Comparison of ENCODE assay signal across 8 cellular contexts in genomic region chr10:31490858-31491504, GRCh38.
DNase-seq lines count a peak whose midpoint lies in the region; ATAC-seq, FAIRE-seq and TF ChIP-seq lines count a peak whose summit lies in the region.

No MANE protein-coding gene starts in this region.

- no peaks in the 10 kb centered on the region for H3K36me3 ChIP-seq in CD4-positive, alpha-beta memory T cell (ENCODE audit: insufficient read depth, low read length)
- no peaks in the 10 kb centered on the region for H3K36me3 ChIP-seq in OCI-LY7 (ENCODE audit: insufficient read depth, low read length)
- H3K36me3 ChIP-seq in endothelial cell of umbilical vein (ENCODE audit: control insufficient read depth in 2 of 2, extremely low read depth in 1 of 2, insufficient read depth in 2 of 2, low read length in 2 of 2), result peaks cover 0 to 5% of the 10 kb centered on the region in 2 experiments

- H3K9me2 ChIP-seq in OCI-LY7 (ENCODE audit: insufficient read depth, low read length), result no peaks in the 10 kb centered on the region

- no peak overlapping the region for H3K9ac ChIP-seq in endothelial cell of umbilical vein (replicated peaks; ENCODE audit: extremely low read depth, insufficient read depth, low read length)

- peaks cover 0 to 27% (median 3%) of the 10 kb centered on the region in 8 donors for H3K9me3 Mint-ChIP-seq in CD4-positive, alpha-beta memory T cell
- H3K9me3 Mint-ChIP-seq in nephron, result peaks cover 35% of the 10 kb centered on the region

- no TSS peak for BruUV-seq in OCI-LY7 (replicated peaks; lab: Mats Ljungman, UMichigan)
- BruUV-seq in endothelial cell of umbilical vein (replicated peaks; lab: Mats Ljungman, UMichigan), result no TSS peak

- FAIRE-seq in endothelial cell of umbilical vein (lab: Jason Lieb, UNC), result peak; percentile 86

- H2AFZ ChIP-seq in OCI-LY7 (ENCODE audit: low read length) (no peak overlapping the region), endothelial cell of umbilical vein (ENCODE audit: low read depth, low read length) (no peak overlapping the region)

- TF ChIP-seq POLR2A in endothelial cell of umbilical vein (IDR thresholded peaks at IDR 0.05; ENCODE audit: low read depth, low read length), result no peak

- H3K79me2 ChIP-seq in OCI-LY7 (ENCODE audit: insufficient read depth, low read depth, low read length) (peaks cover 4% of the 10 kb centered on the region; the same call in 1 of the 2 replicates), endothelial cell of umbilical vein (ENCODE audit: control insufficient read depth, insufficient read depth, low read length) (peaks cover 66% of the 10 kb centered on the region)

- H3K4me3 ChIP-seq in CD4-positive, alpha-beta memory T cell (ENCODE audit: low read length in 2 of 2), result no peak overlapping the region
- H3K4me3 ChIP-seq in OCI-LY7 (ENCODE audit: low read depth, low read length, poor library complexity, severe bottlenecking) (no peak overlapping the region), endothelial cell of umbilical vein (replicated peaks in 1 of 3; ENCODE audit: insufficient read depth in 1 of 3, low read depth in 1 of 3, low read length in 3 of 3) (no peak overlapping the region)

- peaks cover 11% of the 10 kb centered on the region in 2 donors for H3K36me3 Mint-ChIP-seq in CD4-positive, alpha-beta memory T cell
- H3K36me3 Mint-ChIP-seq in nephron (ENCODE audit: low read depth), result peaks cover 32% of the 10 kb centered on the region

- no peaks in the 10 kb centered on the region for H3K4me1 ChIP-seq in CD4-positive, alpha-beta memory T cell (ENCODE audit: insufficient read depth, low read length)
- H3K4me1 ChIP-seq in OCI-LY7 (ENCODE audit: insufficient read depth, low read length, poor library complexity, severe bottlenecking), result no peaks in the 10 kb centered on the region
- H3K4me1 ChIP-seq in endothelial cell of umbilical vein (ENCODE audit: control insufficient read depth, extremely low read depth, insufficient read depth, low read length), result peaks cover 13% of the 10 kb centered on the region

- POLR2A ChIA-PET in CD4-positive, alpha-beta memory T cell (lab: Charles Lee; ENCODE audit: partially characterized antibody), result interaction anchor here (1.3 kb wide), 1 partner anchor 707 kb away, joined by 9 read pairs; no protein-coding TSS in a partner anchor
- POLR2A ChIA-PET in OCI-LY7 (lab: Charles Lee), result interaction anchor here (0.6 kb wide), 1 partner anchor 342 kb away, joined by 3 read pairs; no protein-coding TSS in a partner anchor
- POLR2A ChIA-PET in endothelial cell of umbilical vein (lab: Charles Lee), result no interaction called here

- 0 out of 2 replicates have a peak, but pooled peaks cover 3% of the 10 kb centered on the region for H4K20me1 ChIP-seq in OCI-LY7 (ENCODE audit: insufficient read depth, low read length)
- H4K20me1 ChIP-seq in endothelial cell of umbilical vein (replicated peaks; ENCODE audit: control insufficient read depth, extremely low read depth, insufficient read depth, low read length), result peaks cover 2% of the 10 kb centered on the region

- intact Hi-C loops in CD4-positive, alpha-beta memory T cell (cut with micrococcal nuclease), result loop anchor here (1.0 to 2.0 kb wide), 2 partner anchors 408 to 707 kb away; no protein-coding TSS in a partner anchor
- intact Hi-C loops in OCI-LY7 (cut with micrococcal nuclease; ENCODE audit: unreplicated experiment), result loop anchor here (10.0 kb wide), 1 partner anchor 166 kb away; no protein-coding TSS in a partner anchor
- intact Hi-C loops in endothelial cell of umbilical vein (cut with micrococcal nuclease), result loop anchor here (1.0 to 5.0 kb wide), 8 partner anchors 169 to 804 kb away; no protein-coding TSS in a partner anchor

- dilution Hi-C loops in endothelial cell of umbilical vein (cut with MboI; ENCODE audit: extremely low pct_ligation_motif_present, low sequenced_read_pairs), result no loop called here

- H3K27ac ChIP-seq in CD4-positive, alpha-beta memory T cell (ENCODE audit: low read depth, low read length), result no peak overlapping the region
- H3K27ac ChIP-seq in OCI-LY7 (ENCODE audit: low read depth, low read length, poor library complexity, severe bottlenecking), result no peak overlapping the region
- peak overlapping the region; percentile 7 for H3K27ac ChIP-seq in endothelial cell of umbilical vein (ENCODE audit: insufficient read depth, low read depth, low read length)

- no peaks in the 10 kb centered on the region for H3K9me1 ChIP-seq in endothelial cell of umbilical vein (replicated peaks; ENCODE audit: control insufficient read depth, extremely low read depth, insufficient read depth, low read length)

- peaks cover 0 to 5% (median 2%) of the 10 kb centered on the region in 4 donors for H3K4me1 Mint-ChIP-seq in CD4-positive, alpha-beta memory T cell
- no peaks in the 10 kb centered on the region for H3K4me1 Mint-ChIP-seq in nephron

- no peaks in the 10 kb centered on the region for H3K27me3 ChIP-seq in CD4-positive, alpha-beta memory T cell (ENCODE audit: insufficient read depth, low read length)
- H3K27me3 ChIP-seq in endothelial cell of umbilical vein (ENCODE audit: control insufficient read depth in 2 of 2, insufficient read depth in 2 of 2, low read length in 2 of 2), result no peaks in the 10 kb centered on the region

- H3K4me2 ChIP-seq in OCI-LY7 (ENCODE audit: low read length) (no peak overlapping the region), endothelial cell of umbilical vein (ENCODE audit: insufficient read depth, low read length) (no peak overlapping the region)

- peak in 4 of 5 donors; percentile 23 to 39 (median 30) for DNase-seq in CD4-positive, alpha-beta memory T cell
- DNase-seq in OCI-LY7 (ENCODE audit: low spot score) (peak; percentile 36), endothelial cell of umbilical vein (ENCODE audit: low read depth, low spot score) (peak; percentile 63), NCI-H2171 (lab: John Stamatoyannopoulos, UW) (no peak), DMS79 (lab: John Stamatoyannopoulos, UW) (no peak), UCSD-AML1 (lab: John Stamatoyannopoulos, UW; ENCODE audit: unreplicated experiment) (no peak)

- no peak overlapping the region for H3K4me3 Mint-ChIP-seq in CD4-positive, alpha-beta memory T cell
- no peak overlapping the region for H3K4me3 Mint-ChIP-seq in nephron

- no peaks in the 10 kb centered on the region for H3K27me3 Mint-ChIP-seq in CD4-positive, alpha-beta memory T cell
- H3K27me3 Mint-ChIP-seq in nephron (ENCODE audit: low read depth), result no peaks in the 10 kb centered on the region

- no peaks in the 10 kb centered on the region for H3K9me3 ChIP-seq in CD4-positive, alpha-beta memory T cell (ENCODE audit: control insufficient read depth in 1 of 2, low read length in 2 of 2)
- H3K9me3 ChIP-seq in OCI-LY7 (ENCODE audit: low read length) (peaks cover 4% of the 10 kb centered on the region; the same call in 1 of the 2 replicates), endothelial cell of umbilical vein (replicated peaks; ENCODE audit: control insufficient read depth, insufficient read depth, low read length) (no peaks in the 10 kb centered on the region)

- ATAC-seq in GM18909 (IDR thresholded peaks at IDR 0.05; ENCODE audit: poor library complexity, unreplicated experiment), result peak; percentile 54

- H3K27ac Mint-ChIP-seq in CD4-positive, alpha-beta memory T cell, result no peak overlapping the region
- no peak overlapping the region for H3K27ac Mint-ChIP-seq in nephron

- CTCF ChIA-PET in CD4-positive, alpha-beta memory T cell (lab: Charles Lee; ENCODE audit: partially characterized antibody), result interaction anchor here (0.7 to 1.3 kb wide), 13 partner anchors 15 to 742 kb away, joined by 3 to 28 read pairs (median 4); partner anchors contain the start of gene ZNF438
- CTCF ChIA-PET in OCI-LY7 (lab: Charles Lee; ENCODE audit: unreplicated experiment), result no interaction called here
- CTCF ChIA-PET in endothelial cell of umbilical vein (lab: Charles Lee), result interaction anchor here (0.5 to 2.0 kb wide), 50 partner anchors 8 to 803 kb away, joined by 3 to 27 read pairs (median 4); partner anchors contain the start of gene ZNF438

- peak; percentile 81 for TF ChIP-seq CTCF in OCI-LY7 (conservative IDR thresholded peaks at IDR 0.05; ENCODE audit: low read length)
- peak; percentile 50 to 53 for TF ChIP-seq CTCF in endothelial cell of umbilical vein (IDR thresholded peaks at IDR 0.05; ENCODE audit: extremely low read depth in 1 of 2, insufficient read depth in 1 of 2, low read depth in 1 of 2, low read length in 2 of 2)
- peak in 2 of 3 experiments; percentile 24 to 56 for TF ChIP-seq CTCF in nephron (IDR thresholded peaks at IDR 0.05; ENCODE audit: unreplicated experiment in 3 of 3)

TF ChIP-seq in endothelial cell of umbilical vein, 7 proteins besides CTCF, POLR2A, EP300 and RAD21:
- TF ChIP-seq MYC (IDR thresholded peaks at IDR 0.05; ENCODE audit: low read depth, low read length), result no peak
- TF ChIP-seq JUN (IDR thresholded peaks at IDR 0.05; ENCODE audit: borderline replicate concordance, insufficient read depth, insufficient read length, low read depth), result no peak
- no peak for TF ChIP-seq MAX (IDR thresholded peaks at IDR 0.05; ENCODE audit: insufficient read depth, insufficient read length)
- TF ChIP-seq EZH2 (IDR thresholded peaks at IDR 0.05; ENCODE audit: borderline replicate concordance, low read depth, low read length, severe bottlenecking), result no peak
- TF ChIP-seq GATA2 (IDR thresholded peaks at IDR 0.05; ENCODE audit: insufficient read depth, insufficient read length, low read depth, low read length), result no peak
- no peak for TF ChIP-seq FOS (IDR thresholded peaks at IDR 0.05; ENCODE audit: borderline replicate concordance, insufficient read depth, low read length)
- no peak for TF ChIP-seq POLR2AphosphoS5 (IDR thresholded peaks at IDR 0.05; ENCODE audit: insufficient read depth, low read depth, low read length)

Comparison
In these comparisons a context has a peak if more than half of its experiments do, and no peak if none do; other contexts are left out.
1. DNase-seq: peak in CD4-positive, alpha-beta memory T cell (4 of 5), OCI-LY7 (single experiment) and endothelial cell of umbilical vein (single experiment); none in NCI-H2171 (single experiment), DMS79 (single experiment) and UCSD-AML1 (single experiment).
2. Peak in every context shown above with its lines, with median percentiles within 50 percentile points of each other: CTCF ChIP-seq.